Comparison of ENCODE assay signal across 8 cellular contexts in the genomic region with DNA sequence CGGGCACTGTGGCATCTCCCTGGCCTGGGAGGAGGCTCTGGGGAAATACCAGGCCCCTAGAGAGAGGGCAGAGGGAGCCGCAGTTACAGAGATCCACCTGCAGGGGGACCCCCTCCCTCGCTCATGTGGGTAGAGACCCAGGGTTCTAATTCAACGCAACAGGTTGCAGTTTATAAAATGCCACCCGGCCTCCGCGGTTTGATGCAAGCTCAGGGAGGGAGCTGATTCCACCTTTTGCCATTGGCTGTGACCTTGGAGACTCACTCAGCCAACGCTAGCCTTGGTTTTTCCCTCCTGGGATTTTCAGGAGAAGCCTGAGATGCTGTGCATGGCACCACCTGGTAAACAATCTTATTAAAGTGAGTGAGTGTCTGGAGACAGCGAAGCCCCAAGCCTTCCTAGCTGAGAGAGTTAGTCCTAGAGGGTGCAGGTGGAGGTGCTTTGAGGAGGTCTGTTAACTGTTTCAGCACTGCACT. TPM values are rescaled to one million over a fixed set of nuclear protein-coding genes. Genes with fewer than 3 reads are reported as not detected.
DNase-seq lines count a peak whose midpoint lies in the region; ATAC-seq and TF ChIP-seq lines count a peak whose summit lies in the region.

No MANE protein-coding gene starts in this region.

- H3K9me3 ChIP-seq in Caco-2, result no peaks in the 10 kb centered on the region
- no peaks in the 10 kb centered on the region for H3K9me3 ChIP-seq in thyroid gland

- intact Hi-C loops in Caco-2 (cut with micrococcal nuclease; ENCODE audit: unreplicated experiment) (loop anchor here (1.0 to 2.0 kb wide), 3 partner anchors 74 to 422 kb away; no protein-coding TSS in a partner anchor), thyroid gland (cut with DNase I) (loop anchor here (5.0 kb wide), 1 partner anchor 77 kb away; no protein-coding TSS in a partner anchor)

- H3K36me3 Mint-ChIP-seq in Caco-2 (ENCODE audit: insufficient read depth, unreplicated experiment), result no peaks in the 10 kb centered on the region

- peaks cover 17% of the 10 kb centered on the region for H3K4me1 Mint-ChIP-seq in Caco-2 (ENCODE audit: low read depth, unreplicated experiment)

- CTCF ChIA-PET in Caco-2 (lab: Charles Lee), result interaction anchor here (0.6 to 31.3 kb wide), 12 partner anchors 9 to 228 kb away, joined by 3 to 1184 read pairs (median 6); a partner anchor contains a TSS

- no peaks in the 10 kb centered on the region for H3K27me3 Mint-ChIP-seq in Caco-2 (ENCODE audit: insufficient read depth, unreplicated experiment)

- BruUV-seq in Caco-2 (replicated peaks; lab: Mats Ljungman, UMichigan), result no TSS peak

- TF ChIP-seq CTCF in Caco-2 (IDR thresholded peaks at IDR 0.05; ENCODE audit: insufficient read depth in 1 of 2, low read depth in 1 of 2, low read length in 1 of 2, severe bottlenecking in 1 of 2, unreplicated experiment in 1 of 2), result peak; percentile 100
- peak; percentile 95 for TF ChIP-seq CTCF in foreskin fibroblast (IDR thresholded peaks at IDR 0.05; ENCODE audit: low read depth, low read length)
- TF ChIP-seq CTCF in thyroid gland (IDR thresholded peaks at IDR 0.05), result peak; percentile 69 to 90 (median 80)

- no peaks in the 10 kb centered on the region for H3K27me3 ChIP-seq in Caco-2 (replicated peaks; ENCODE audit: control insufficient read depth, insufficient read depth, low read length)
- no peaks in the 10 kb centered on the region for H3K27me3 ChIP-seq in thyroid gland

- peaks cover 15% of the 10 kb centered on the region for H3K4me1 ChIP-seq in Caco-2
- H3K4me1 ChIP-seq in thyroid gland, result peaks cover 9 to 13% of the 10 kb centered on the region in 2 donors

- DNase-seq in Caco-2, result peak; percentile 86 to 95
- DNase-seq in HS-27A (ENCODE audit: low read depth), result peak; percentile 46
- peak; percentile 53 for DNase-seq in RKO (ENCODE audit: low spot score)
- peak; percentile 35 for DNase-seq in activated T-helper 1 cell treated with Interleukin-2 at 50 U/mL for 16 hours (ENCODE audit: low read depth)
- DNase-seq in foreskin fibroblast, result peak; percentile 32 to 78
- peak; percentile 17 for DNase-seq in occipital lobe (lab: John Stamatoyannopoulos, UW)
- peak; percentile 46 to 50 for DNase-seq in thyroid gland

- H3K4me3 ChIP-seq in Caco-2 (ENCODE audit: low read depth, low read length) (no peak overlapping the region), foreskin fibroblast (ENCODE audit: low read depth in 1 of 2, low read length in 2 of 2) (no peak overlapping the region), thyroid gland (replicated peaks in 1 of 3) (no peak overlapping the region)

- no peaks in the 10 kb centered on the region for H3K9me3 Mint-ChIP-seq in Caco-2 (ENCODE audit: unreplicated experiment)

- ATAC-seq in GM18867 (IDR thresholded peaks at IDR 0.05; ENCODE audit: unreplicated experiment), result no peak

- H3K27ac Mint-ChIP-seq in Caco-2 (ENCODE audit: unreplicated experiment), result no peak overlapping the region

- POLR2A ChIA-PET in Caco-2 (lab: Charles Lee), result no interaction called here

- WGBS in thyroid gland, 2 donors, result 5 to 7% methylated on average over 8 to 9 of the region's 9 CpGs

- H3K36me3 ChIP-seq in Caco-2 (ENCODE audit: control insufficient read depth, insufficient read depth, low read length), result no peaks in the 10 kb centered on the region
- H3K36me3 ChIP-seq in thyroid gland, result no peaks in the 10 kb centered on the region

- H3K27ac ChIP-seq in thyroid gland, result no peak overlapping the region

- TF ChIP-seq POLR2A in thyroid gland (IDR thresholded peaks at IDR 0.05), result no peak

- no peak overlapping the region for H3K4me3 Mint-ChIP-seq in Caco-2 (ENCODE audit: unreplicated experiment)

RNA-seq across cellular contexts. Expression of a gene that starts 12.1 kb away (rescaled TPM):
- total RNA-seq in Caco-2 (2022), result 0.16 and 0.81 TPM in 2 replicates
- total RNA-seq in occipital lobe, result 0.16 TPM
- total RNA-seq in thyroid gland, result 1 to 10 TPM in 2 of 4 donors, under 1 TPM in 2; 0.34 to 1.2 (median 0.89) TPM

RNA-seq across cellular contexts. Expression of a gene that starts 25.9 kb away (rescaled TPM):
- total RNA-seq in Caco-2 (2022) (233 and 251 TPM in 2 replicates), occipital lobe (17.9 TPM), thyroid gland (100 to 1,000 TPM; 111 to 163 (median 139) TPM)

Comparison
In these comparisons a context has a peak if more than half of its experiments do, and no peak if none do; other contexts are left out.
1. DNase-seq: peak in every context shown above with its lines; median percentile 90 in Caco-2; 55 in foreskin fibroblast; 53 in RKO; 48 in thyroid gland; 46 in HS-27A; 35 in activated T-helper 1 cell treated with Interleukin-2 at 50 U/mL for 16 hours; 17 in occipital lobe.